Comparison of ENCODE assay signal across 17 cellular contexts in the genomic region with DNA sequence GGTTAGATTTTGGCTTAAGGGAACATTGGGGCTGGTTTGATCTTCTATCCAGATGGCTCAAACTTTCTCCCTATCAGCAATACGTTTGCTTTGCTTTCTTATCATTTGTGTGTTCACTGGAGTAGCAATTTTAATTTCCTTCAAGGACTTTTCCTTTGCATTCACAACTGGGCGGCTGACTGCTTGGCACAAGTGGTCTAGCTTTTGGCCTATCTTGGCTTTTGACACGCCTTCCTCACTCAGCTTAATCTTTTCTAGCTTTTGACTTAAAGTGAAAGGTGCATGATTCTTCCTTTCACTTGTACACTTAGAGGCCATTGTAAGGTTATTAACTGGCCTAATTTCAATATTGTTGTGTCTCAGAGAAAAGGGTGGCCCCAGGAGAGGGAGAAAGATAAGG.
A peak's percentile ranks its signal among the peaks of the same experiment; 100 is the strongest.
DNase-seq lines count a peak whose midpoint lies in the region; TF ChIP-seq lines count a peak whose summit lies in the region.
"Had no signal": no experiment of that assay in that cellular context is flagged by ENCODE, and none has a peak within 500 bp of the region (broad histone marks: within the 10 kb centered on the region; RNA-seq: fewer than 3 reads in every experiment).

No MANE protein-coding gene starts in this region.

- no peaks in the 10 kb centered on the region for H3K9me2 ChIP-seq in OCI-LY1 (ENCODE audit: low read depth, low read length)

- H4K20me1 ChIP-seq in BLaER1 treated with 17β-estradiol and CSF1 and Interleukin-3, amounts not matched to agents 10 nM and 100 nM, result no peaks in the 10 kb centered on the region
- H4K20me1 ChIP-seq in OCI-LY1 (ENCODE audit: insufficient read depth, low read length), result no peaks in the 10 kb centered on the region

- peaks cover 22% of the 10 kb centered on the region for H3K4me1 Mint-ChIP-seq in nephron progenitor cell
- peaks cover 4% of the 10 kb centered on the region for H3K4me1 Mint-ChIP-seq in activated T-cell treated with anti-CD3 and anti-CD28 coated beads, Interleukin-2, amount 50 U/mL, for 24 hours (ENCODE audit: low read depth)

- no peak overlapping the region for H3K9ac ChIP-seq in BLaER1 treated with 17β-estradiol and CSF1 and Interleukin-3, amounts not matched to agents 10 nM and 100 nM
- H3K9ac ChIP-seq in OCI-LY1 (ENCODE audit: low read length), result no peak overlapping the region

- peak overlapping the region; percentile 5 for H3K27ac Mint-ChIP-seq in nephron progenitor cell
- no peak overlapping the region for H3K27ac Mint-ChIP-seq in activated T-cell treated with anti-CD3 and anti-CD28 coated beads, Interleukin-2, amount 50 U/mL, for 24 hours
- H3K27ac Mint-ChIP-seq: CD8-positive, alpha-beta T cell; HFFc6 had no signal

- H3K27me3 ChIP-seq in BLaER1 treated with 17β-estradiol and CSF1 and Interleukin-3, amounts not matched to agents 10 nM and 100 nM, result no peaks in the 10 kb centered on the region
- H3K27me3 ChIP-seq in OCI-LY1 (ENCODE audit: insufficient read depth, low read length) (no peaks in the 10 kb centered on the region), thymus (ENCODE audit: control insufficient read depth, insufficient read depth) (no peaks in the 10 kb centered on the region), breast epithelium (no peaks in the 10 kb centered on the region)
- H3K27me3 ChIP-seq: SJSA1 had no signal

- peak overlapping the region in 7 of 11 experiments; percentile 67 to 94 (median 90); a peak in 13 of 22 replicates for H3K4me2 ChIP-seq in BLaER1 treated with 17β-estradiol and CSF1 and Interleukin-3, amounts not matched to agents 10 nM and 100 nM
- no peak overlapping the region for H3K4me2 ChIP-seq in OCI-LY1 (ENCODE audit: low read length)

- no peaks in the 10 kb centered on the region for H3F3A ChIP-seq in OCI-LY1 (ENCODE audit: insufficient read depth, low read length)

- TF ChIP-seq POLR2A in breast epithelium (IDR thresholded peaks at IDR 0.05), result no peak

- DNase-seq in nephron progenitor cell, result no peak
- no peak for DNase-seq in activated T-cell treated with anti-CD3 and anti-CD28 coated beads, Interleukin-2, amount 50 U/mL, for 24 hours
- no peak for DNase-seq in NCI-H2107 treated with DMSO at 0.1 percent for 48 hours (lab: John Stamatoyannopoulos, UW; ENCODE audit: unreplicated experiment)
- no peak for DNase-seq in breast epithelium (ENCODE audit: low spot score in 2 of 2)
- DNase-seq: C1 segment of cervical spinal cord; CD8-positive, alpha-beta T cell; HFFc6; NCI-H1105; NCI-H146; NCI-H2029; NCI-H446; NCI-H526 had no signal

- H3K4me1 ChIP-seq in BLaER1 treated with 17β-estradiol and CSF1 and Interleukin-3, amounts not matched to agents 10 nM and 100 nM, result peaks cover 7 to 66% (median 52%) of the 10 kb centered on the region in 10 experiments; a peak in 19 of 20 replicates
- H3K4me1 ChIP-seq in OCI-LY1 (ENCODE audit: insufficient read depth, low read length, severe bottlenecking) (peaks cover 57% of the 10 kb centered on the region), thymus (ENCODE audit: control insufficient read depth, insufficient read depth, low read length) (peaks cover 18% of the 10 kb centered on the region), breast epithelium (peaks cover 0 to 7% of the 10 kb centered on the region in 2 donors)
- H3K4me1 ChIP-seq: SJSA1 had no signal

- peaks cover 17% of the 10 kb centered on the region for H3K9me3 Mint-ChIP-seq in nephron progenitor cell
- no peaks in the 10 kb centered on the region for H3K9me3 Mint-ChIP-seq in activated T-cell treated with anti-CD3 and anti-CD28 coated beads, Interleukin-2, amount 50 U/mL, for 24 hours
- H3K9me3 Mint-ChIP-seq: CD8-positive, alpha-beta T cell; HFFc6; IgD-negative memory B cell had no signal

- TF ChIP-seq CTCF in OCI-LY1 (IDR thresholded peaks at IDR 0.05; ENCODE audit: low read length) (no peak), nephron progenitor cell (IDR thresholded peaks at IDR 0.05) (no peak), breast epithelium (IDR thresholded peaks at IDR 0.05) (no peak)

- peaks cover 12% of the 10 kb centered on the region for H3K36me3 Mint-ChIP-seq in nephron progenitor cell (ENCODE audit: low read depth)
- no peaks in the 10 kb centered on the region for H3K36me3 Mint-ChIP-seq in activated T-cell treated with anti-CD3 and anti-CD28 coated beads, Interleukin-2, amount 50 U/mL, for 24 hours (ENCODE audit: low read depth)
- H3K36me3 Mint-ChIP-seq: CD8-positive, alpha-beta T cell; IgD-negative memory B cell had no signal

- no peaks in the 10 kb centered on the region for H3K27me3 Mint-ChIP-seq in nephron progenitor cell (ENCODE audit: low read depth, poor library complexity)
- H3K27me3 Mint-ChIP-seq in activated T-cell treated with anti-CD3 and anti-CD28 coated beads, Interleukin-2, amount 50 U/mL, for 24 hours, result peaks cover 3% of the 10 kb centered on the region

- intact Hi-C loops in breast epithelium (cut with DNase I; ENCODE audit: low total_unique reads), result no loop called here

- no peak overlapping the region for H3K4me3 ChIP-seq in BLaER1 treated with 17β-estradiol and CSF1 and Interleukin-3, amounts not matched to agents 10 nM and 100 nM
- no peak overlapping the region for H3K4me3 ChIP-seq in OCI-LY1 (ENCODE audit: low read depth, low read length, poor library complexity, severe bottlenecking)
- no peak overlapping the region for H3K4me3 ChIP-seq in thymus (ENCODE audit: low read length)
- H3K4me3 ChIP-seq in breast epithelium, result no peak overlapping the region
- H3K4me3 ChIP-seq: SJSA1 had no signal

- H3K36me3 ChIP-seq in BLaER1 treated with 17β-estradiol and CSF1 and Interleukin-3, amounts not matched to agents 10 nM and 100 nM, result no peaks in the 10 kb centered on the region
- H3K36me3 ChIP-seq in OCI-LY1 (ENCODE audit: insufficient read depth, low read length) (no peaks in the 10 kb centered on the region; the same call in 1 of the 2 replicates), thymus (ENCODE audit: control insufficient read depth, insufficient read depth) (no peaks in the 10 kb centered on the region), breast epithelium (no peaks in the 10 kb centered on the region)
- H3K36me3 ChIP-seq: SJSA1 had no signal

- H3K9me3 ChIP-seq in BLaER1 treated with 17β-estradiol and CSF1 and Interleukin-3, amounts not matched to agents 10 nM and 100 nM (replicated peaks in 1 of 11), result peaks cover 5 to 33% (median 26%) of the 10 kb centered on the region in 11 experiments; a peak in 17 of 22 replicates
- no peaks in the 10 kb centered on the region; the same call in 1 of the 2 replicates for H3K9me3 ChIP-seq in OCI-LY1 (ENCODE audit: low read length)
- no peaks in the 10 kb centered on the region for H3K9me3 ChIP-seq in thymus (ENCODE audit: control insufficient read depth)
- no peaks in the 10 kb centered on the region for H3K9me3 ChIP-seq in breast epithelium
- H3K9me3 ChIP-seq: SJSA1 had no signal

- H2AFZ ChIP-seq in OCI-LY1 (ENCODE audit: low read length), result no peak overlapping the region

- H3K4me3 Mint-ChIP-seq in nephron progenitor cell, result no peak overlapping the region
- H3K4me3 Mint-ChIP-seq in activated T-cell treated with anti-CD3 and anti-CD28 coated beads, Interleukin-2, amount 50 U/mL, for 24 hours, result no peak overlapping the region
- H3K4me3 Mint-ChIP-seq: CD8-positive, alpha-beta T cell; HFFc6; IgD-negative memory B cell had no signal

- H3K79me2 ChIP-seq in OCI-LY1 (ENCODE audit: insufficient read depth, low read length), result no peaks in the 10 kb centered on the region

- peak overlapping the region in 2 of 11 experiments; percentile 67 to 74; a peak in 1 of 22 replicates for H3K27ac ChIP-seq in BLaER1 treated with 17β-estradiol and CSF1 and Interleukin-3, amounts not matched to agents 10 nM and 100 nM
- H3K27ac ChIP-seq in OCI-LY1 (ENCODE audit: low read depth, low read length, poor library complexity, severe bottlenecking) (peak overlapping the region; percentile 57), thymus (ENCODE audit: low read depth) (peak overlapping the region; percentile 60), breast epithelium (no peak overlapping the region)
- H3K27ac ChIP-seq: SJSA1 had no signal

- 76% methylated on average over 3 of the region's 3 CpGs for WGBS in thymus

Comparison
In these comparisons a context has a peak if more than half of its experiments do, and no peak if none do; other contexts are left out.
1. H3K27ac ChIP-seq: peak in OCI-LY1 (single experiment) and thymus (single experiment); none in breast epithelium (0 of 2).